20 cellular contexts compared by ENCODE assay signal in genomic region chr9:131853434-131853833, GRCh38.
DNase-seq lines count a peak whose midpoint lies in the region; ATAC-seq and TF ChIP-seq lines count a peak whose summit lies in the region.
"Had no signal": no experiment of that assay in that cellular context is flagged by ENCODE, and none has a peak within 500 bp of the region (broad histone marks: within the 10 kb centered on the region; RNA-seq: fewer than 3 reads in every experiment).

No MANE protein-coding gene starts in this region.

- peak; percentile 30 for ATAC-seq in activated CD8-positive, alpha-beta T cell treated with anti-CD3 and anti-CD28 coated beads for 36 hours
- ATAC-seq in activated CD8-positive, alpha-beta T cell treated with anti-CD3 and anti-CD28 coated beads, Interleukin-2, amount 10 ng/mL, durations not matched to agents 7 days and 5 days: no peak
- ATAC-seq: K562 had no signal

- H3K36me3 Mint-ChIP-seq in activated CD8-positive, alpha-beta T cell treated with anti-CD3 and anti-CD28 coated beads for 36 hours (ENCODE audit: low read depth): no peaks in the 10 kb centered on the region
- H3K36me3 Mint-ChIP-seq in activated CD8-positive, alpha-beta T cell treated with anti-CD3 and anti-CD28 coated beads, Interleukin-2, amount 10 ng/mL, durations not matched to agents 7 days and 5 days (ENCODE audit: low read depth): no peaks in the 10 kb centered on the region
- no peaks in the 10 kb centered on the region for H3K36me3 Mint-ChIP-seq in glutamatergic neuron (ENCODE audit: unreplicated experiment)
- H3K36me3 Mint-ChIP-seq in activated T-helper 1 cell treated with anti-CD3 and anti-CD28 coated beads, Interleukin-12 subunit alpha, Interleukin-12 subunit beta, Interleukin-2, Interleukin-4 antibody, amounts not matched to agents 30 ng/mL and 10 ng/mL and 1 ng/mL, durations not matched to agents 14 hours and 24 hours and 36 hours (ENCODE audit: low read depth): no peaks in the 10 kb centered on the region

- CTCF ChIA-PET in activated CD8-positive, alpha-beta T cell treated with anti-CD3 and anti-CD28 coated beads for 36 hours (lab: Charles Lee): no interaction called here
- CTCF ChIA-PET in activated CD8-positive, alpha-beta T cell treated with anti-CD3 and anti-CD28 coated beads, Interleukin-2, amount 10 ng/mL, durations not matched to agents 7 days and 5 days (lab: Charles Lee): interaction anchor here (1.9 kb wide), 1 partner anchor 317 kb away, joined by 4 read pairs; no protein-coding TSS in a partner anchor

- no peaks in the 10 kb centered on the region for H3K27me3 Mint-ChIP-seq in activated CD8-positive, alpha-beta T cell treated with anti-CD3 and anti-CD28 coated beads for 36 hours
- H3K27me3 Mint-ChIP-seq in activated CD8-positive, alpha-beta T cell treated with anti-CD3 and anti-CD28 coated beads, Interleukin-2, amount 10 ng/mL, durations not matched to agents 7 days and 5 days (ENCODE audit: low read depth): no peaks in the 10 kb centered on the region
- H3K27me3 Mint-ChIP-seq in glutamatergic neuron (ENCODE audit: unreplicated experiment): peaks cover 4% of the 10 kb centered on the region
- H3K27me3 Mint-ChIP-seq in activated T-helper 1 cell treated with anti-CD3 and anti-CD28 coated beads, Interleukin-12 subunit alpha, Interleukin-12 subunit beta, Interleukin-2, Interleukin-4 antibody, amounts not matched to agents 30 ng/mL and 10 ng/mL and 1 ng/mL, durations not matched to agents 14 hours and 24 hours and 36 hours (ENCODE audit: insufficient read depth): no peaks in the 10 kb centered on the region
- H3K27me3 Mint-ChIP-seq: CD8-positive, alpha-beta memory T cell had no signal

- no peaks in the 10 kb centered on the region for H3K9me3 Mint-ChIP-seq in activated CD8-positive, alpha-beta T cell treated with anti-CD3 and anti-CD28 coated beads for 36 hours
- no peaks in the 10 kb centered on the region for H3K9me3 Mint-ChIP-seq in activated CD8-positive, alpha-beta T cell treated with anti-CD3 and anti-CD28 coated beads, Interleukin-2, amount 10 ng/mL, durations not matched to agents 7 days and 5 days (ENCODE audit: insufficient read depth)
- H3K9me3 Mint-ChIP-seq in glutamatergic neuron (ENCODE audit: unreplicated experiment): peaks cover 7% of the 10 kb centered on the region
- H3K9me3 Mint-ChIP-seq in activated T-helper 1 cell treated with anti-CD3 and anti-CD28 coated beads, Interleukin-12 subunit alpha, Interleukin-12 subunit beta, Interleukin-2, Interleukin-4 antibody, amounts not matched to agents 30 ng/mL and 10 ng/mL and 1 ng/mL, durations not matched to agents 14 hours and 24 hours and 36 hours: no peaks in the 10 kb centered on the region
- H3K9me3 Mint-ChIP-seq: CD8-positive, alpha-beta memory T cell; H9 had no signal

- DNase-seq in activated CD8-positive, alpha-beta T cell treated with anti-CD3 and anti-CD28 coated beads for 36 hours: peak; percentile 27
- DNase-seq in activated CD8-positive, alpha-beta T cell treated with anti-CD3 and anti-CD28 coated beads, Interleukin-2, amount 10 ng/mL, durations not matched to agents 7 days and 5 days: no peak
- peak; percentile 16 for DNase-seq in stimulated activated CD4-positive, alpha-beta T cell treated with anti-CD3 and anti-CD28 coated beads, Interleukin-4, amount 100 ng/mL, for 24 hours
- no peak for DNase-seq in stimulated activated CD4-positive, alpha-beta T cell treated with anti-CD3 and anti-CD28 coated beads, Interleukin-2, amount 100 ng/mL, for 24 hours
- DNase-seq in glutamatergic neuron: no peak
- DNase-seq in T1000 (lab: John Stamatoyannopoulos, UW): no peak
- DNase-seq in HuH-7.5 (ENCODE audit: low spot score): no peak
- no peak for DNase-seq in activated T-helper 1 cell treated with anti-CD3 and anti-CD28 coated beads, Interleukin-12 subunit alpha, Interleukin-12 subunit beta, Interleukin-2, Interleukin-4 antibody, amounts not matched to agents 30 ng/mL and 10 ng/mL and 1 ng/mL, durations not matched to agents 14 hours and 24 hours and 36 hours (ENCODE audit: low spot score)
- DNase-seq: Calu3; CD8-positive, alpha-beta memory T cell; DMS153; H9; MG63; NCI-H1048; NCI-H1417 treated with DMSO at 0.1 percent for 48 hours; NCI-H187; NCI-H446; NCI-H526; Peyer's patch had no signal

- no peak overlapping the region for H3K4me3 Mint-ChIP-seq in activated CD8-positive, alpha-beta T cell treated with anti-CD3 and anti-CD28 coated beads for 36 hours
- H3K4me3 Mint-ChIP-seq in activated CD8-positive, alpha-beta T cell treated with anti-CD3 and anti-CD28 coated beads, Interleukin-2, amount 10 ng/mL, durations not matched to agents 7 days and 5 days: no peak overlapping the region
- H3K4me3 Mint-ChIP-seq in glutamatergic neuron (ENCODE audit: unreplicated experiment): no peak overlapping the region
- H3K4me3 Mint-ChIP-seq in activated T-helper 1 cell treated with anti-CD3 and anti-CD28 coated beads, Interleukin-12 subunit alpha, Interleukin-12 subunit beta, Interleukin-2, Interleukin-4 antibody, amounts not matched to agents 30 ng/mL and 10 ng/mL and 1 ng/mL, durations not matched to agents 14 hours and 24 hours and 36 hours: no peak overlapping the region
- H3K4me3 Mint-ChIP-seq: CD8-positive, alpha-beta memory T cell; H9 had no signal

- no peak for TF ChIP-seq CTCF in activated CD8-positive, alpha-beta T cell treated with anti-CD3 and anti-CD28 coated beads for 36 hours (IDR thresholded peaks at IDR 0.05)
- TF ChIP-seq CTCF in glutamatergic neuron (IDR thresholded peaks at IDR 0.05; ENCODE audit: partially characterized antibody, unreplicated experiment): no peak

- POLR2A ChIA-PET in activated CD8-positive, alpha-beta T cell treated with anti-CD3 and anti-CD28 coated beads for 36 hours (lab: Charles Lee): interaction anchor here (1.4 kb wide), 1 partner anchor 14 kb away, joined by 3 read pairs; no protein-coding TSS in a partner anchor
- POLR2A ChIA-PET in activated CD8-positive, alpha-beta T cell treated with anti-CD3 and anti-CD28 coated beads, Interleukin-2, amount 10 ng/mL, durations not matched to agents 7 days and 5 days (lab: Charles Lee): no interaction called here

- intact Hi-C loops in activated CD8-positive, alpha-beta T cell treated with anti-CD3 and anti-CD28 coated beads for 36 hours (cut with micrococcal nuclease): no loop called here
- intact Hi-C loops in activated T-helper 1 cell treated with anti-CD3 and anti-CD28 coated beads, Interleukin-12 subunit alpha, Interleukin-12 subunit beta, Interleukin-2, Interleukin-4 antibody, amounts not matched to agents 30 ng/mL and 10 ng/mL and 1 ng/mL, durations not matched to agents 14 hours and 24 hours and 36 hours (cut with micrococcal nuclease): no loop called here

- no peaks in the 10 kb centered on the region for H3K4me1 Mint-ChIP-seq in activated CD8-positive, alpha-beta T cell treated with anti-CD3 and anti-CD28 coated beads for 36 hours (ENCODE audit: low read depth)
- no peaks in the 10 kb centered on the region for H3K4me1 Mint-ChIP-seq in activated CD8-positive, alpha-beta T cell treated with anti-CD3 and anti-CD28 coated beads, Interleukin-2, amount 10 ng/mL, durations not matched to agents 7 days and 5 days (ENCODE audit: low read depth)
- H3K4me1 Mint-ChIP-seq in glutamatergic neuron (ENCODE audit: low read depth, unreplicated experiment): peaks cover 44% of the 10 kb centered on the region
- H3K4me1 Mint-ChIP-seq in activated T-helper 1 cell treated with anti-CD3 and anti-CD28 coated beads, Interleukin-12 subunit alpha, Interleukin-12 subunit beta, Interleukin-2, Interleukin-4 antibody, amounts not matched to agents 30 ng/mL and 10 ng/mL and 1 ng/mL, durations not matched to agents 14 hours and 24 hours and 36 hours (ENCODE audit: low read depth): peaks cover 5% of the 10 kb centered on the region
- H3K4me1 Mint-ChIP-seq: CD8-positive, alpha-beta memory T cell had no signal

- no peak overlapping the region for H3K27ac Mint-ChIP-seq in activated CD8-positive, alpha-beta T cell treated with anti-CD3 and anti-CD28 coated beads for 36 hours
- no peak overlapping the region for H3K27ac Mint-ChIP-seq in activated CD8-positive, alpha-beta T cell treated with anti-CD3 and anti-CD28 coated beads, Interleukin-2, amount 10 ng/mL, durations not matched to agents 7 days and 5 days
- peak overlapping the region; percentile 10 for H3K27ac Mint-ChIP-seq in glutamatergic neuron (ENCODE audit: unreplicated experiment)
- no peak overlapping the region for H3K27ac Mint-ChIP-seq in activated T-helper 1 cell treated with anti-CD3 and anti-CD28 coated beads, Interleukin-12 subunit alpha, Interleukin-12 subunit beta, Interleukin-2, Interleukin-4 antibody, amounts not matched to agents 30 ng/mL and 10 ng/mL and 1 ng/mL, durations not matched to agents 14 hours and 24 hours and 36 hours
- H3K27ac Mint-ChIP-seq: CD8-positive, alpha-beta memory T cell; H9 had no signal

Comparison
In these comparisons a context has a peak if more than half of its experiments do, and no peak if none do; other contexts are left out.
1. DNase-seq: peak in activated CD8-positive, alpha-beta T cell treated with anti-CD3 and anti-CD28 coated beads for 36 hours (single experiment) and stimulated activated CD4-positive, alpha-beta T cell treated with anti-CD3 and anti-CD28 coated beads, Interleukin-4, amount 100 ng/mL, for 24 hours (single experiment); none in activated CD8-positive, alpha-beta T cell treated with anti-CD3 and anti-CD28 coated beads, Interleukin-2, amount 10 ng/mL, durations not matched to agents 7 days and 5 days (single experiment), stimulated activated CD4-positive, alpha-beta T cell treated with anti-CD3 and anti-CD28 coated beads, Interleukin-2, amount 100 ng/mL, for 24 hours (0 of 2), glutamatergic neuron (single experiment), T1000 (single experiment), HuH-7.5 (single experiment) and activated T-helper 1 cell treated with anti-CD3 and anti-CD28 coated beads, Interleukin-12 subunit alpha, Interleukin-12 subunit beta, Interleukin-2, Interleukin-4 antibody, amounts not matched to agents 30 ng/mL and 10 ng/mL and 1 ng/mL, durations not matched to agents 14 hours and 24 hours and 36 hours (single experiment).